Comparison of ENCODE assay signal across 6 cellular contexts in genomic region chr1:105891308-105891707, GRCh38.
"Had no signal": no experiment of that assay in that cellular context is flagged by ENCODE, and none has a peak within 500 bp of the region (broad histone marks: within the 10 kb centered on the region; RNA-seq: fewer than 3 reads in every experiment).

No MANE protein-coding gene starts in this region.

- ATAC-seq: GM23338, K562 had no signal

- H3K4me2 ChIP-seq: GM23338 had no signal

- H3K27ac Mint-ChIP-seq: GM23338, H9 had no signal

- H3K4me3 ChIP-seq: GM23338, K562 had no signal

- H3K4me1 Mint-ChIP-seq: GM23338, H9 had no signal

- DNase-seq: H9, HCEC 1CT, IMR-90, KG1 had no signal

- H3K4me3 Mint-ChIP-seq: GM23338, H9 had no signal

- H2AFZ ChIP-seq: GM23338 had no signal
